Comparison of ENCODE assay signal across 2 cellular contexts in the genomic region with DNA sequence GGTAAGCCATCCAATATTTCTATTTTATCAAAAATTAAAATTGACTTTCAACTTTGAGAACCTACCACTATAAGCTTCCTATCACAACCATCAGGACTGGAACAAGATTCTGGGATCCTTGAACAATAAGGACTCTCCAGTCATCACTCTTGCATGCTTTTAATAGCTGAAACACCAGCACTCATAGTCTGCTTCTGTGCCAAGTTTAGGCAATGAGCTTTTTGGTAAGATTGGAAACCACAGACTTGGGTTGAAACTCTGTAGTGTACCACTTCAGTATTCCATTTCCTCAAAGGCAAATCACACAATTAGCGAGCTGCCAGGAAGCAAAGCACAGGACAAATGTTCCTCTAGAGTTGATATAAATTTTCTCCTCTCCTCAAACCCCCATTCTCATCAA.
TF ChIP-seq lines count a peak whose summit lies in the region.

No MANE protein-coding gene starts in this region.

TF ChIP-seq in SK-N-SH, 30 proteins besides CTCF, POLR2A, EP300 and RAD21 (continued from another document):
- TF ChIP-seq, protein P1, sequence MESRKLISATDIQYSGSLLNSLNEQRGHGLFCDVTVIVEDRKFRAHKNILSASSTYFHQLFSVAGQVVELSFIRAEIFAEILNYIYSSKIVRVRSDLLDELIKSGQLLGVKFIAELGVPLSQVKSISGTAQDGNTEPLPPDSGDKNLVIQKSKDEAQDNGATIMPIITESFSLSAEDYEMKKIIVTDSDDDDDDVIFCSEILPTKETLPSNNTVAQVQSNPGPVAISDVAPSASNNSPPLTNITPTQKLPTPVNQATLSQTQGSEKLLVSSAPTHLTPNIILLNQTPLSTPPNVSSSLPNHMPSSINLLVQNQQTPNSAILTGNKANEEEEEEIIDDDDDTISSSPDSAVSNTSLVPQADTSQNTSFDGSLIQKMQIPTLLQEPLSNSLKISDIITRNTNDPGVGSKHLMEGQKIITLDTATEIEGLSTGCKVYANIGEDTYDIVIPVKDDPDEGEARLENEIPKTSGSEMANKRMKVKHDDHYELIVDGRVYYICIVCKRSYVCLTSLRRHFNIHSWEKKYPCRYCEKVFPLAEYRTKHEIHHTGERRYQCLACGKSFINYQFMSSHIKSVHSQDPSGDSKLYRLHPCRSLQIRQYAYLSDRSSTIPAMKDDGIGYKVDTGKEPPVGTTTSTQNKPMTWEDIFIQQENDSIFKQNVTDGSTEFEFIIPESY (IDR thresholded peaks at IDR 0.05; ENCODE audit: borderline replicate concordance, low read depth): no peak
- TF ChIP-seq GATA2 (CRISPR knock-in tag; IDR thresholded peaks at IDR 0.05) (no peak), RFX5 (IDR thresholded peaks at IDR 0.05; ENCODE audit: low read length) (no peak), EZH2phosphoT487 (IDR thresholded peaks at IDR 0.05; ENCODE audit: borderline replicate concordance, low read depth) (no peak), TEAD4 (IDR thresholded peaks at IDR 0.05; ENCODE audit: borderline replicate concordance, insufficient read depth) (no peak), MXI1 (IDR thresholded peaks at IDR 0.05; ENCODE audit: low read depth, low read length) (no peak), ELF1 (IDR thresholded peaks at IDR 0.05) (no peak), SIN3A (IDR thresholded peaks at IDR 0.05; ENCODE audit: borderline replicate concordance, low read depth, low read length) (no peak), YY1 (IDR thresholded peaks at IDR 0.05; ENCODE audit: low read depth) (no peak), TCF12 (IDR thresholded peaks at IDR 0.05) (no peak), MEF2A (IDR thresholded peaks at IDR 0.05; ENCODE audit: borderline replicate concordance, low read depth) (no peak)
- TF ChIP-seq, protein P2, sequence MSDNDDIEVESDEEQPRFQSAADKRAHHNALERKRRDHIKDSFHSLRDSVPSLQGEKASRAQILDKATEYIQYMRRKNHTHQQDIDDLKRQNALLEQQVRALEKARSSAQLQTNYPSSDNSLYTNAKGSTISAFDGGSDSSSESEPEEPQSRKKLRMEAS (IDR thresholded peaks at IDR 0.05; ENCODE audit: low read depth): no peak
TF ChIP-seq in SK-N-SH: peak in this region for 0.

TF ChIP-seq in SK-N-SH treated with all-trans-retinoic acid at 6 μM for 48 hours, 23 proteins besides CTCF, POLR2A, EP300 and RAD21 (continued from another document):
- TF ChIP-seq, protein P3, sequence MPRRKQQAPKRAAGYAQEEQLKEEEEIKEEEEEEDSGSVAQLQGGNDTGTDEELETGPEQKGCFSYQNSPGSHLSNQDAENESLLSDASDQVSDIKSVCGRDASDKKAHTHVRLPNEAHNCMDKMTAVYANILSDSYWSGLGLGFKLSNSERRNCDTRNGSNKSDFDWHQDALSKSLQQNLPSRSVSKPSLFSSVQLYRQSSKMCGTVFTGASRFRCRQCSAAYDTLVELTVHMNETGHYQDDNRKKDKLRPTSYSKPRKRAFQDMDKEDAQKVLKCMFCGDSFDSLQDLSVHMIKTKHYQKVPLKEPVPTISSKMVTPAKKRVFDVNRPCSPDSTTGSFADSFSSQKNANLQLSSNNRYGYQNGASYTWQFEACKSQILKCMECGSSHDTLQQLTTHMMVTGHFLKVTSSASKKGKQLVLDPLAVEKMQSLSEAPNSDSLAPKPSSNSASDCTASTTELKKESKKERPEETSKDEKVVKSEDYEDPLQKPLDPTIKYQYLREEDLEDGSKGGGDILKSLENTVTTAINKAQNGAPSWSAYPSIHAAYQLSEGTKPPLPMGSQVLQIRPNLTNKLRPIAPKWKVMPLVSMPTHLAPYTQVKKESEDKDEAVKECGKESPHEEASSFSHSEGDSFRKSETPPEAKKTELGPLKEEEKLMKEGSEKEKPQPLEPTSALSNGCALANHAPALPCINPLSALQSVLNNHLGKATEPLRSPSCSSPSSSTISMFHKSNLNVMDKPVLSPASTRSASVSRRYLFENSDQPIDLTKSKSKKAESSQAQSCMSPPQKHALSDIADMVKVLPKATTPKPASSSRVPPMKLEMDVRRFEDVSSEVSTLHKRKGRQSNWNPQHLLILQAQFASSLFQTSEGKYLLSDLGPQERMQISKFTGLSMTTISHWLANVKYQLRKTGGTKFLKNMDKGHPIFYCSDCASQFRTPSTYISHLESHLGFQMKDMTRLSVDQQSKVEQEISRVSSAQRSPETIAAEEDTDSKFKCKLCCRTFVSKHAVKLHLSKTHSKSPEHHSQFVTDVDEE (CRISPR knock-in tag; IDR thresholded peaks at IDR 0.05): no peak
- TF ChIP-seq, protein P4, sequence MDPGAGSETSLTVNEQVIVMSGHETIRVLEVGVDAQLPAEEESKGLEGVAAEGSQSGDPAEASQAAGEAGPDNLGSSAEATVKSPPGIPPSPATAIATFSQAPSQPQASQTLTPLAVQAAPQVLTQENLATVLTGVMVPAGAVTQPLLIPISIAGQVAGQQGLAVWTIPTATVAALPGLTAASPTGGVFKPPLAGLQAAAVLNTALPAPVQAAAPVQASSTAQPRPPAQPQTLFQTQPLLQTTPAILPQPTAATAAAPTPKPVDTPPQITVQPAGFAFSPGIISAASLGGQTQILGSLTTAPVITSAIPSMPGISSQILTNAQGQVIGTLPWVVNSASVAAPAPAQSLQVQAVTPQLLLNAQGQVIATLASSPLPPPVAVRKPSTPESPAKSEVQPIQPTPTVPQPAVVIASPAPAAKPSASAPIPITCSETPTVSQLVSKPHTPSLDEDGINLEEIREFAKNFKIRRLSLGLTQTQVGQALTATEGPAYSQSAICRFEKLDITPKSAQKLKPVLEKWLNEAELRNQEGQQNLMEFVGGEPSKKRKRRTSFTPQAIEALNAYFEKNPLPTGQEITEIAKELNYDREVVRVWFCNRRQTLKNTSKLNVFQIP (CRISPR knock-in tag; IDR thresholded peaks at IDR 0.05; ENCODE audit: borderline replicate concordance, low read depth): no peak
- TF ChIP-seq ARNTL (CRISPR knock-in tag; IDR thresholded peaks at IDR 0.05; ENCODE audit: borderline replicate concordance, low read depth): no peak
- TF ChIP-seq PPARA (CRISPR knock-in tag; IDR thresholded peaks at IDR 0.05; ENCODE audit: borderline replicate concordance): no peak
- no peak for TF ChIP-seq RARB (CRISPR knock-in tag; IDR thresholded peaks at IDR 0.05)
- TF ChIP-seq BACH2 (CRISPR knock-in tag; IDR thresholded peaks at IDR 0.05; ENCODE audit: borderline replicate concordance): no peak
TF ChIP-seq in SK-N-SH treated with all-trans-retinoic acid at 6 μM for 48 hours: peak in this region for 0.
